In genomic region chr5:150511641-150512367, GRCh38 we compare ENCODE assay signal across 9 cellular contexts. TPM values are rescaled to one million over a fixed set of nuclear protein-coding genes. Genes with fewer than 3 reads are reported as not detected.
A peak's percentile ranks its signal among the peaks of the same experiment; 100 is the strongest.
DNase-seq lines count a peak whose midpoint lies in the region; ATAC-seq, FAIRE-seq and TF ChIP-seq lines count a peak whose summit lies in the region.
"Had no signal": no experiment of that assay in that cellular context is flagged by ENCODE, and none has a peak within 500 bp of the region (broad histone marks: within the 10 kb centered on the region; RNA-seq: fewer than 3 reads in every experiment).

No MANE protein-coding gene starts in this region.

- H3K36me3 ChIP-seq in BE2C (no peaks in the 10 kb centered on the region), fibroblast of lung (ENCODE audit: control insufficient read depth, insufficient read depth, low read length) (no peaks in the 10 kb centered on the region), neural cell (ENCODE audit: insufficient read depth, low read length) (no peaks in the 10 kb centered on the region)

- H3K36me3 Mint-ChIP-seq in activated CD8-positive, alpha-beta T cell treated with anti-CD3 and anti-CD28 coated beads for 36 hours (ENCODE audit: low read depth), result no peaks in the 10 kb centered on the region

- ATAC-seq in HG03457 (IDR thresholded peaks at IDR 0.05; ENCODE audit: unreplicated experiment) (no peak), GM19397 (IDR thresholded peaks at IDR 0.05; ENCODE audit: unreplicated experiment) (no peak), HG02884 (IDR thresholded peaks at IDR 0.05; ENCODE audit: unreplicated experiment) (no peak)
- ATAC-seq in activated CD8-positive, alpha-beta T cell treated with anti-CD3 and anti-CD28 coated beads for 36 hours, result no peak

- H3K9me3 ChIP-seq in BE2C, result no peaks in the 10 kb centered on the region
- H3K9me3 ChIP-seq in fibroblast of lung (ENCODE audit: control insufficient read depth, insufficient read depth, low read depth, low read length), result no peaks in the 10 kb centered on the region
- no peaks in the 10 kb centered on the region for H3K9me3 ChIP-seq in neural cell (ENCODE audit: low read length)

- H3K27ac Mint-ChIP-seq in activated CD8-positive, alpha-beta T cell treated with anti-CD3 and anti-CD28 coated beads for 36 hours, result no peak overlapping the region

- TF ChIP-seq RAD21 in neural cell (conservative IDR thresholded peaks at IDR 0.05), result no peak

- POLR2A ChIA-PET in activated CD8-positive, alpha-beta T cell treated with anti-CD3 and anti-CD28 coated beads for 36 hours (lab: Charles Lee), result interaction anchor here (1.0 kb wide), 1 partner anchor 12 kb away, joined by 3 read pairs; no protein-coding TSS in a partner anchor

- H2AFZ ChIP-seq in fibroblast of lung (ENCODE audit: low read length) (no peak overlapping the region), neural cell (ENCODE audit: low read depth, low read length) (no peak overlapping the region)

- H3K27ac ChIP-seq in fibroblast of lung (ENCODE audit: insufficient read depth, low read length) (peak overlapping the region; percentile 36), neural cell (ENCODE audit: low read length) (peak overlapping the region; percentile 95)

- H4K20me1 ChIP-seq in fibroblast of lung (ENCODE audit: control insufficient read depth, extremely low read depth, insufficient read depth, low read length), result no peaks in the 10 kb centered on the region
- no peaks in the 10 kb centered on the region for H4K20me1 ChIP-seq in neural cell (ENCODE audit: insufficient read depth)

- no peaks in the 10 kb centered on the region for H3K9me2 ChIP-seq in neural cell (ENCODE audit: insufficient read depth, low read length)

- peaks cover 87% of the 10 kb centered on the region for H3K79me2 ChIP-seq in fibroblast of lung (ENCODE audit: control insufficient read depth, insufficient read depth, low read length)
- peaks cover 84% of the 10 kb centered on the region for H3K79me2 ChIP-seq in neural cell (replicated peaks; ENCODE audit: insufficient read depth, low read length)

- H3K27me3 Mint-ChIP-seq in activated CD8-positive, alpha-beta T cell treated with anti-CD3 and anti-CD28 coated beads for 36 hours, result no peaks in the 10 kb centered on the region

- peak; percentile 67 for FAIRE-seq in RCC 7860 (lab: Jason Lieb, UNC)
- FAIRE-seq: G401.6 had no signal

- no peak overlapping the region for H3K9ac ChIP-seq in fibroblast of lung (ENCODE audit: insufficient read depth, low read length)
- peak overlapping the region; percentile 66 for H3K9ac ChIP-seq in neural cell (ENCODE audit: low read length)

- H3K4me3 Mint-ChIP-seq in activated CD8-positive, alpha-beta T cell treated with anti-CD3 and anti-CD28 coated beads for 36 hours, result no peak overlapping the region

- intact Hi-C loops in activated CD8-positive, alpha-beta T cell treated with anti-CD3 and anti-CD28 coated beads for 36 hours (cut with micrococcal nuclease), result no loop called here

- TF ChIP-seq CTCF in BE2C (IDR thresholded peaks at IDR 0.05; ENCODE audit: low read depth, low read length), result no peak
- no peak for TF ChIP-seq CTCF in fibroblast of lung (conservative IDR thresholded peaks at IDR 0.05 in 1 of 2, IDR thresholded peaks at IDR 0.05 in 1 of 2; ENCODE audit: low read depth in 1 of 2, low read length in 2 of 2)
- no peak for TF ChIP-seq CTCF in neural cell (IDR thresholded peaks at IDR 0.05; ENCODE audit: poor library complexity, severe bottlenecking)
- TF ChIP-seq CTCF in activated CD8-positive, alpha-beta T cell treated with anti-CD3 and anti-CD28 coated beads for 36 hours (IDR thresholded peaks at IDR 0.05), result no peak

- H3K4me3 ChIP-seq in BE2C (ENCODE audit: low read depth, low read length) (no peak overlapping the region), fibroblast of lung (replicated peaks in 1 of 4; ENCODE audit: control extremely low read depth in 1 of 4, insufficient read depth in 1 of 4, low read depth in 3 of 4, low read length in 4 of 4) (no peak overlapping the region), neural cell (ENCODE audit: low read length) (peak overlapping the region; percentile 53)

- CTCF ChIA-PET in activated CD8-positive, alpha-beta T cell treated with anti-CD3 and anti-CD28 coated beads for 36 hours (lab: Charles Lee), result interaction anchor here (0.6 kb wide), 1 partner anchor 61 kb away, joined by 3 read pairs; no protein-coding TSS in a partner anchor

- no peak for TF ChIP-seq EP300 in neural cell (conservative IDR thresholded peaks at IDR 0.05; ENCODE audit: poor library complexity, severe bottlenecking)

- DNase-seq in BE2C (peak; percentile 76), RCC 7860 (ENCODE audit: low spot score) (peak; percentile 68), fibroblast of lung (ENCODE audit: low read depth in 2 of 2) (peak; percentile 82 to 83)
- no peak for DNase-seq in activated CD8-positive, alpha-beta T cell treated with anti-CD3 and anti-CD28 coated beads for 36 hours

- no peaks in the 10 kb centered on the region for H3K9me3 Mint-ChIP-seq in activated CD8-positive, alpha-beta T cell treated with anti-CD3 and anti-CD28 coated beads for 36 hours

- H3F3A ChIP-seq in neural cell (ENCODE audit: insufficient read depth, low read length, poor library complexity, severe bottlenecking), result no peaks in the 10 kb centered on the region

- peaks cover 38% of the 10 kb centered on the region for H3K4me1 ChIP-seq in BE2C
- peaks cover 64% of the 10 kb centered on the region for H3K4me1 ChIP-seq in fibroblast of lung (ENCODE audit: control insufficient read depth, extremely low read depth, insufficient read depth, low read length)

- no peaks in the 10 kb centered on the region for H3K4me1 Mint-ChIP-seq in activated CD8-positive, alpha-beta T cell treated with anti-CD3 and anti-CD28 coated beads for 36 hours (ENCODE audit: low read depth)

- H3K4me2 ChIP-seq in fibroblast of lung (ENCODE audit: extremely low read depth, insufficient read depth, low read length) (no peak overlapping the region), neural cell (ENCODE audit: low read length) (peak overlapping the region; percentile 26)

- H3K27me3 ChIP-seq in BE2C (no peaks in the 10 kb centered on the region), fibroblast of lung (ENCODE audit: control insufficient read depth, insufficient read depth, low read length) (no peaks in the 10 kb centered on the region), neural cell (ENCODE audit: insufficient read depth, low read depth, low read length) (no peaks in the 10 kb centered on the region)

TF ChIP-seq in neural cell, 6 proteins besides CTCF, POLR2A, EP300 and RAD21:
- TF ChIP-seq POLR2AphosphoS5 (IDR thresholded peaks at IDR 0.05) (no peak), REST (IDR thresholded peaks at IDR 0.05; ENCODE audit: borderline replicate concordance) (peak; percentile 51)
TF ChIP-seq in neural cell: peak in this region for 1.

RNA-seq across cellular contexts. Expression of gene NDST1, which starts 3.9 kb away (rescaled TPM):
- polyA plus RNA-seq in BE2C (2012; ENCODE audit: insufficient read depth, insufficient read length, low read depth), result 26.2 TPM
- total RNA-seq in fibroblast of lung, result 18.2 and 38.5 TPM in 2 replicates
- polyA plus RNA-seq in fibroblast of lung, result 50.5 and 94.8 TPM in 2 replicates
- polyA plus RNA-seq in fibroblast of lung (2012), result 69.9 and 152 TPM in 2 replicates
- polyA minus RNA-seq in fibroblast of lung (ENCODE audit: low replicate concordance), result 218 and 448 TPM in 2 replicates
- 15.6 and 21.9 TPM in 2 replicates for polyA plus RNA-seq in neural cell
- polyA minus RNA-seq in neural cell, result 48.7 and 50.9 TPM in 2 replicates
- 1 to 10 TPM; 2.9 to 3.3 TPM for total RNA-seq in activated CD8-positive, alpha-beta T cell treated with anti-CD3 and anti-CD28 coated beads for 36 hours
